ENCODE assay signal across 26 cellular contexts in genomic region chr4:158750379-158750778, GRCh38. TPM values are rescaled to one million over a fixed set of nuclear protein-coding genes. Genes with fewer than 3 reads are reported as not detected.
DNase-seq lines count a peak whose midpoint lies in the region; ATAC-seq and TF ChIP-seq lines count a peak whose summit lies in the region.
"Had no signal": no experiment of that assay in that cellular context is flagged by ENCODE, and none has a peak within 500 bp of the region (broad histone marks: within the 10 kb centered on the region; RNA-seq: fewer than 3 reads in every experiment).

No MANE protein-coding gene starts in this region.

- H3K27ac Mint-ChIP-seq in activated CD4-positive, alpha-beta memory T cell treated with anti-CD3 and anti-CD28 coated beads for 36 hours = no peak overlapping the region
- H3K27ac Mint-ChIP-seq: activated CD4-positive, alpha-beta T cell treated with anti-CD3 and anti-CD28 coated beads for 36 hours; activated CD8-positive, alpha-beta memory T cell treated with anti-CD3 and anti-CD28 coated beads, Interleukin-2, amount 10 ng/mL, durations not matched to agents 7 days and 5 days; activated T-helper 2 cell treated with anti-CD3 and anti-CD28 coated beads, Interferon-gamma antibody, Interleukin-2, Interleukin-4, amounts not matched to agents 10 μg/mL and 5 μg/mL and 100 μg/mL, durations not matched to agents 14 hours and 24 hours and 36 hours; effector memory CD8-positive, alpha-beta T cell; memory B cell; type B pancreatic cell had no signal

- H3K9me3 ChIP-seq in SJSA1 (replicated peaks) = no peaks in the 10 kb centered on the region
- H3K9me3 ChIP-seq in ascending aorta = no peaks in the 10 kb centered on the region
- H3K9me3 ChIP-seq: prostate gland, stomach had no signal

- intact Hi-C loops in activated CD4-positive, alpha-beta memory T cell treated with anti-CD3 and anti-CD28 coated beads for 36 hours (cut with micrococcal nuclease) = no loop called here
- intact Hi-C loops in ascending aorta (cut with DNase I) = no loop called here

- no peaks in the 10 kb centered on the region for H3K36me3 Mint-ChIP-seq in activated CD4-positive, alpha-beta memory T cell treated with anti-CD3 and anti-CD28 coated beads for 36 hours
- H3K36me3 Mint-ChIP-seq: activated CD8-positive, alpha-beta memory T cell treated with anti-CD3 and anti-CD28 coated beads, Interleukin-2, amount 10 ng/mL, durations not matched to agents 7 days and 5 days; memory B cell; type B pancreatic cell had no signal

- peak overlapping the region; percentile 61 for H3K27ac ChIP-seq in SJSA1
- H3K27ac ChIP-seq in ascending aorta = peak overlapping the region in 1 of 2 donors; percentile 34
- H3K27ac ChIP-seq: prostate gland, stomach had no signal

- H3K4me3 ChIP-seq in SJSA1 (no peak overlapping the region), retinal pigment epithelial cell (ENCODE audit: low read length) (no peak overlapping the region), ascending aorta (no peak overlapping the region)
- H3K4me3 ChIP-seq: prostate gland, smooth muscle cell, stomach had no signal

- H3K4me3 Mint-ChIP-seq in activated CD4-positive, alpha-beta memory T cell treated with anti-CD3 and anti-CD28 coated beads for 36 hours = no peak overlapping the region
- H3K4me3 Mint-ChIP-seq: activated CD4-positive, alpha-beta T cell treated with anti-CD3 and anti-CD28 coated beads for 36 hours; activated CD8-positive, alpha-beta memory T cell treated with anti-CD3 and anti-CD28 coated beads, Interleukin-2, amount 10 ng/mL, durations not matched to agents 7 days and 5 days; effector memory CD8-positive, alpha-beta T cell; memory B cell; nephron; type B pancreatic cell had no signal

- peaks cover 2% of the 10 kb centered on the region for H3K27me3 Mint-ChIP-seq in activated CD4-positive, alpha-beta memory T cell treated with anti-CD3 and anti-CD28 coated beads for 36 hours
- H3K27me3 Mint-ChIP-seq: type B pancreatic cell had no signal

- DNase-seq in EL = peak; percentile 82
- peak; percentile 55 to 80 for DNase-seq in SJSA1 (ENCODE audit: low read depth in 1 of 2, low spot score in 2 of 2)
- peak; percentile 70 for DNase-seq in fibroblast of gingiva (ENCODE audit: low read depth)
- DNase-seq in retinal pigment epithelial cell (ENCODE audit: low read depth) = peak; percentile 78
- DNase-seq in activated CD4-positive, alpha-beta memory T cell treated with anti-CD3 and anti-CD28 coated beads for 36 hours = no peak
- DNase-seq in ascending aorta (ENCODE audit: low spot score in 2 of 2) = no peak
- DNase-seq in HPDE6-E6E7 (ENCODE audit: extremely low spot score) = no peak
- DNase-seq: activated CD4-positive, alpha-beta T cell treated with anti-CD3 and anti-CD28 coated beads for 36 hours; activated CD8-positive, alpha-beta memory T cell treated with anti-CD3 and anti-CD28 coated beads, Interleukin-2, amount 10 ng/mL, durations not matched to agents 7 days and 5 days; C1 segment of cervical spinal cord; central memory CD4-positive, alpha-beta T cell; effector memory CD8-positive, alpha-beta T cell; KG1; kidney glomerular epithelial cell; NCI-H1417; NCI-H526; Right ventricle myocardium superior; stimulated activated CD4-positive, alpha-beta T cell treated with anti-CD3 and anti-CD28 coated beads, Interleukin-4, amount 100 ng/mL, for 24 hours; stomach had no signal

- H3K27me3 ChIP-seq in SJSA1 (replicated peaks) (no peaks in the 10 kb centered on the region), ascending aorta (no peaks in the 10 kb centered on the region)
- H3K27me3 ChIP-seq: stomach had no signal

- TF ChIP-seq CTCF in retinal pigment epithelial cell (conservative IDR thresholded peaks at IDR 0.05; ENCODE audit: low read depth, low read length) (no peak), ascending aorta (IDR thresholded peaks at IDR 0.05) (no peak)

- ATAC-seq in GM21529 (IDR thresholded peaks at IDR 0.05; ENCODE audit: unreplicated experiment) = no peak
- ATAC-seq: activated CD4-positive, alpha-beta T cell treated with anti-CD3 and anti-CD28 coated beads for 36 hours; activated CD8-positive, alpha-beta memory T cell treated with anti-CD3 and anti-CD28 coated beads, Interleukin-2, amount 10 ng/mL, durations not matched to agents 7 days and 5 days; effector memory CD8-positive, alpha-beta T cell had no signal

- POLR2A ChIA-PET in activated CD4-positive, alpha-beta memory T cell treated with anti-CD3 and anti-CD28 coated beads for 36 hours (lab: Charles Lee) = no interaction called here

- CTCF ChIA-PET in activated CD4-positive, alpha-beta memory T cell treated with anti-CD3 and anti-CD28 coated beads for 36 hours (lab: Charles Lee) = no interaction called here

- H3K4me1 Mint-ChIP-seq in activated CD4-positive, alpha-beta memory T cell treated with anti-CD3 and anti-CD28 coated beads for 36 hours (ENCODE audit: low read depth) = no peaks in the 10 kb centered on the region
- H3K4me1 Mint-ChIP-seq: activated CD4-positive, alpha-beta T cell treated with anti-CD3 and anti-CD28 coated beads for 36 hours; activated CD8-positive, alpha-beta memory T cell treated with anti-CD3 and anti-CD28 coated beads, Interleukin-2, amount 10 ng/mL, durations not matched to agents 7 days and 5 days; memory B cell; nephron had no signal

- H3K36me3 ChIP-seq in SJSA1 (no peaks in the 10 kb centered on the region), ascending aorta (no peaks in the 10 kb centered on the region)
- H3K36me3 ChIP-seq: prostate gland, stomach had no signal

- no peaks in the 10 kb centered on the region for H3K9me3 Mint-ChIP-seq in activated CD4-positive, alpha-beta memory T cell treated with anti-CD3 and anti-CD28 coated beads for 36 hours
- H3K9me3 Mint-ChIP-seq: activated T-helper 2 cell treated with anti-CD3 and anti-CD28 coated beads, Interferon-gamma antibody, Interleukin-2, Interleukin-4, amounts not matched to agents 10 μg/mL and 5 μg/mL and 100 μg/mL, durations not matched to agents 14 hours and 24 hours and 36 hours; effector memory CD8-positive, alpha-beta T cell; memory B cell; type B pancreatic cell had no signal

- peaks cover 31% of the 10 kb centered on the region for H3K4me1 ChIP-seq in SJSA1 (replicated peaks)
- H3K4me1 ChIP-seq in ascending aorta = peaks cover 0 to 3% of the 10 kb centered on the region in 2 donors
- H3K4me1 ChIP-seq: prostate gland, stomach had no signal

RNA-seq across cellular contexts. Expression of gene FNIP2, which starts 18.4 kb away (rescaled TPM):
- 14.6 and 29.6 TPM in 2 replicates for total RNA-seq in SJSA1 (2014; rRNA removed; shearing (Covaris generic))
- total RNA-seq in activated CD4-positive, alpha-beta memory T cell treated with anti-CD3 and anti-CD28 coated beads for 36 hours = 10 to 100 TPM; 17.7 to 19.4 TPM
- total RNA-seq in ascending aorta = 44.1 TPM

RNA-seq across cellular contexts. Expression of gene PPID, which starts 27.2 kb away (rescaled TPM):
- total RNA-seq in SJSA1 (2014; rRNA removed; shearing (Covaris generic)) = 56.4 and 59.7 TPM in 2 replicates
- total RNA-seq in activated CD4-positive, alpha-beta memory T cell treated with anti-CD3 and anti-CD28 coated beads for 36 hours = 10 to 100 TPM; 66.4 to 67.2 TPM
- 20.8 TPM for total RNA-seq in ascending aorta

Comparison
In these comparisons a context has a peak if more than half of its experiments do, and no peak if none do; other contexts are left out.
1. DNase-seq: peak in EL (single experiment), SJSA1 (2 of 2), fibroblast of gingiva (single experiment) and retinal pigment epithelial cell (single experiment); none in activated CD4-positive, alpha-beta memory T cell treated with anti-CD3 and anti-CD28 coated beads for 36 hours (single experiment), ascending aorta (0 of 2) and HPDE6-E6E7 (single experiment).